Comparison of ENCODE assay signal across 22 cellular contexts in genomic region chr1:59243978-59244377, GRCh38. TPM values are rescaled to one million over a fixed set of nuclear protein-coding genes. Genes with fewer than 3 reads are reported as not detected.
DNase-seq lines count a peak whose midpoint lies in the region; ATAC-seq, FAIRE-seq and TF ChIP-seq lines count a peak whose summit lies in the region.
"Had no signal": no experiment of that assay in that cellular context is flagged by ENCODE, and none has a peak within 500 bp of the region (broad histone marks: within the 10 kb centered on the region; RNA-seq: fewer than 3 reads in every experiment).

No MANE protein-coding gene starts in this region.

- H3K4me1 ChIP-seq in HepG2 (ENCODE audit: insufficient read depth, low read length) (0 out of 2 replicates have a peak, but pooled peaks cover 5% of the 10 kb centered on the region), right lobe of liver (no peaks in the 10 kb centered on the region), uterus (no peaks in the 10 kb centered on the region)
- H3K4me1 ChIP-seq: A549; BLaER1 treated with 17β-estradiol and CSF1 and Interleukin-3, amounts not matched to agents 10 nM and 100 nM; Caco-2 had no signal

- no peak overlapping the region for H2AFZ ChIP-seq in HepG2 (ENCODE audit: low read length)

- ATAC-seq in HepG2 (no peak), right lobe of liver (no peak), GM21717 (IDR thresholded peaks at IDR 0.05; ENCODE audit: unreplicated experiment) (no peak)
- ATAC-seq: A549; CD8-positive, alpha-beta T cell had no signal

- H3K4me3 Mint-ChIP-seq in nephron, result no peak overlapping the region
- H3K4me3 Mint-ChIP-seq: B cell; CD4-positive, alpha-beta T cell; CD8-positive, alpha-beta T cell had no signal

- no peaks in the 10 kb centered on the region for H3K36me3 Mint-ChIP-seq in nephron (ENCODE audit: low read depth)
- H3K36me3 Mint-ChIP-seq: CD8-positive, alpha-beta T cell had no signal

- CTCF ChIA-PET in HepG2 (lab: Yijun Ruan, JAX; ENCODE audit: low intra/inter-chr PET ratio, low total read pairs), result no interaction called here

- no peak for TF ChIP-seq RAD21 in HepG2 (CRISPR knock-in tag; IDR thresholded peaks at IDR 0.05)

- TF ChIP-seq EP300 in HepG2 (IDR thresholded peaks at IDR 0.05; ENCODE audit: low read depth in 2 of 2, low read length in 2 of 2) (no peak), HepG2 (CRISPR knock-in tag; IDR thresholded peaks at IDR 0.05; ENCODE audit: borderline replicate concordance) (no peak)

- no peak for TF ChIP-seq CTCF in HepG2 (CRISPR knock-in tag; IDR thresholded peaks at IDR 0.05)
- TF ChIP-seq CTCF in right lobe of liver (IDR thresholded peaks at IDR 0.05), result no peak
- no peak for TF ChIP-seq CTCF in nephron (IDR thresholded peaks at IDR 0.05; ENCODE audit: unreplicated experiment in 3 of 3)
- TF ChIP-seq CTCF in uterus (IDR thresholded peaks at IDR 0.05), result no peak

- DNase-seq in HepG2 (ENCODE audit: low spot score) (no peak), right lobe of liver (no peak), uterus (no peak)
- DNase-seq in activated naive CD4-positive, alpha-beta T cell treated with Interleukin-2 at 50 U/mL for 16 hours, result no peak
- DNase-seq: AML-193; Caco-2; Calu3; CD4-positive, alpha-beta T cell; CD8-positive, alpha-beta T cell; DMS79 treated with DMSO at 0.1 percent for 48 hours; GF-D8 had no signal

- H3K4me2 ChIP-seq in HepG2 (ENCODE audit: low read depth, low read length), result no peak overlapping the region
- H3K4me2 ChIP-seq: A549; BLaER1 treated with 17β-estradiol and CSF1 and Interleukin-3, amounts not matched to agents 10 nM and 100 nM had no signal

- H3K9me3 ChIP-seq in HepG2 (ENCODE audit: low read length) (no peaks in the 10 kb centered on the region), right lobe of liver (no peaks in the 10 kb centered on the region), uterus (peaks cover 0 to 5% of the 10 kb centered on the region in 2 donors)
- H3K9me3 ChIP-seq: A549, Caco-2 had no signal

- H3K9ac ChIP-seq in HepG2 (ENCODE audit: insufficient read depth, low read depth, low read length), result no peak overlapping the region
- H3K9ac ChIP-seq: BLaER1 treated with 17β-estradiol and CSF1 and Interleukin-3, amounts not matched to agents 10 nM and 100 nM had no signal

- H3K27ac Mint-ChIP-seq in nephron, result peak overlapping the region in 2 of 3 experiments; percentile 19 to 29
- H3K27ac Mint-ChIP-seq: B cell; CD4-positive, alpha-beta T cell; CD8-positive, alpha-beta T cell had no signal

- H3K9me3 Mint-ChIP-seq in nephron, result peaks cover 19% of the 10 kb centered on the region

- H3K4me3 ChIP-seq in HepG2 (replicated peaks in 1 of 3; ENCODE audit: insufficient read depth in 1 of 3, low read depth in 2 of 3, low read length in 3 of 3), result no peak overlapping the region
- H3K4me3 ChIP-seq in right lobe of liver, result no peak overlapping the region
- no peak overlapping the region for H3K4me3 ChIP-seq in uterus
- H3K4me3 ChIP-seq: A549; BLaER1 treated with 17β-estradiol and CSF1 and Interleukin-3, amounts not matched to agents 10 nM and 100 nM had no signal

- no peaks in the 10 kb centered on the region for H3K27me3 Mint-ChIP-seq in nephron (ENCODE audit: low read depth)
- H3K27me3 Mint-ChIP-seq: B cell had no signal

- H3K4me1 Mint-ChIP-seq in nephron, result peaks cover 16% of the 10 kb centered on the region
- H3K4me1 Mint-ChIP-seq: B cell had no signal

- no peak for TF ChIP-seq POLR2A in HepG2 (IDR thresholded peaks at IDR 0.05; ENCODE audit: insufficient read depth in 1 of 2, low read depth in 2 of 2, low read length in 2 of 2)
- no peak for TF ChIP-seq POLR2A in right lobe of liver (IDR thresholded peaks at IDR 0.05)
- no peak for TF ChIP-seq POLR2A in uterus (IDR thresholded peaks at IDR 0.05)

- H3K36me3 ChIP-seq in HepG2 (replicated peaks in 1 of 2; ENCODE audit: control insufficient read depth in 1 of 2, insufficient read depth in 2 of 2, low read length in 2 of 2), result no peaks in the 10 kb centered on the region
- no peaks in the 10 kb centered on the region for H3K36me3 ChIP-seq in right lobe of liver
- no peaks in the 10 kb centered on the region for H3K36me3 ChIP-seq in uterus
- H3K36me3 ChIP-seq: BLaER1 treated with 17β-estradiol and CSF1 and Interleukin-3, amounts not matched to agents 10 nM and 100 nM had no signal

- no TSS peak for BruUV-seq in HepG2 (replicated peaks; lab: Mats Ljungman, UMichigan)

- intact Hi-C loops in HepG2 (cut with micrococcal nuclease; ENCODE audit: unreplicated experiment), result no loop called here
- intact Hi-C loops in right lobe of liver (cut with DNase I), result no loop called here
- intact Hi-C loops in uterus (cut with DNase I; ENCODE audit: low total_unique reads), result no loop called here

- 0% methylated on average over 1 of the region's 1 CpG for WGBS in HepG2 (ENCODE audit: low lambda C conversion rate)
- 80% methylated on average over 1 of the region's 1 CpG for WGBS in right lobe of liver (ENCODE audit: insufficient coverage, low coverage, low lambda C conversion rate, missing lambda C conversion rate)

- POLR2A ChIA-PET in HepG2 (lab: Yijun Ruan, JAX), result no interaction called here

- H3K27me3 ChIP-seq in HepG2 (ENCODE audit: control insufficient read depth in 1 of 2, insufficient read depth in 2 of 2, low read length in 2 of 2) (no peaks in the 10 kb centered on the region), right lobe of liver (no peaks in the 10 kb centered on the region), uterus (no peaks in the 10 kb centered on the region)
- H3K27me3 ChIP-seq: BLaER1 treated with 17β-estradiol and CSF1 and Interleukin-3, amounts not matched to agents 10 nM and 100 nM had no signal

- in situ Hi-C loops in HepG2 (cut with HindIII; ENCODE audit: extremely low pct_ligation_motif_present, low pct_unique_long_range_greater_than_20kb), result no loop called here

- H4K20me1 ChIP-seq in HepG2 (ENCODE audit: insufficient read depth, low read length), result no peaks in the 10 kb centered on the region
- H4K20me1 ChIP-seq: BLaER1 treated with 17β-estradiol and CSF1 and Interleukin-3, amounts not matched to agents 10 nM and 100 nM had no signal

- H3K27ac ChIP-seq in HepG2 (ENCODE audit: extremely low read length, insufficient read depth, low read length) (no peak overlapping the region), right lobe of liver (no peak overlapping the region), uterus (peak overlapping the region; percentile 17 to 80)
- H3K27ac ChIP-seq: 22Rv1; A549; BLaER1 treated with 17β-estradiol and CSF1 and Interleukin-3, amounts not matched to agents 10 nM and 100 nM; C4-2B had no signal

- H3K79me2 ChIP-seq in HepG2 (ENCODE audit: insufficient read depth, low read length), result no peaks in the 10 kb centered on the region

- no peak for FAIRE-seq in HepG2 (lab: Jason Lieb, UNC)
- FAIRE-seq: A549, D721Med, G401.6, GM12891, GM19239 had no signal

TF ChIP-seq in HepG2, 621 proteins besides CTCF, POLR2A, EP300 and RAD21:
- no peak for TF ChIP-seq ZBTB4 (CRISPR knock-in tag; IDR thresholded peaks at IDR 0.05; ENCODE audit: borderline replicate concordance)
- TF ChIP-seq ZNF12 (CRISPR knock-in tag; IDR thresholded peaks at IDR 0.05), result peak; percentile 95
- no peak for TF ChIP-seq TRIM24 (CRISPR knock-in tag; IDR thresholded peaks at IDR 0.05)

RNA-seq across cellular contexts. Expression of gene FGGY, which starts 52.9 kb away (rescaled TPM):
- total RNA-seq in HepG2 (2016; rRNA removed; fragmentation: Illumina TruSeq; extraction: Trizol) (15.7 and 20.0 TPM in 2 replicates), right lobe of liver (10 to 100 TPM; 45.5 to 84.2 (median 58.7) TPM), uterus (100 to 1,000 TPM in 1 of 4 donors, 10 to 100 TPM in 3; 20.6 to 138 (median 32.8) TPM)
- 59.4 and 62.1 TPM in 2 replicates for total RNA-seq in HepG2 (2016; cell fraction: cytosol; rRNA removed; fragmentation: Illumina TruSeq; extraction: Trizol; ENCODE audit: low read depth)
- total RNA-seq in HepG2 (2016; cell fraction: insoluble cytoplasmic fraction; rRNA removed; fragmentation: Illumina TruSeq; extraction: Trizol), result 16.5 and 19.6 TPM in 2 replicates
- total RNA-seq in HepG2 (2016; cell fraction: membrane; rRNA removed; fragmentation: Illumina TruSeq; extraction: Trizol), result 19.5 and 21.4 TPM in 2 replicates
- 16.9 and 19.5 TPM in 2 replicates for total RNA-seq in HepG2 (2016; cell fraction: nucleus; rRNA removed; fragmentation: Illumina TruSeq; extraction: Trizol)
- polyA plus RNA-seq in HepG2 (2011; rRNA removed), result 25.6 and 27.5 TPM in 2 replicates
- 26.7 and 28.9 TPM in 2 replicates for polyA plus RNA-seq in HepG2 (2011; cell fraction: cytosol; rRNA removed)
- polyA plus RNA-seq in HepG2 (2011; cell fraction: nucleus; rRNA removed), result 13.2 and 13.8 TPM in 2 replicates
- 19.3 and 23.4 TPM in 2 replicates for polyA plus RNA-seq in HepG2 (2012)
- 6.2 and 8.4 TPM in 2 replicates for polyA plus RNA-seq in HepG2 (2016; cell fraction: cytosol; fragmentation: Illumina TruSeq; extraction: Trizol; ENCODE audit: low read depth)
- polyA plus RNA-seq in HepG2 (2016; cell fraction: insoluble cytoplasmic fraction; fragmentation: Illumina TruSeq; extraction: Trizol; ENCODE audit: low read depth), result 13.0 and 14.8 TPM in 2 replicates
- polyA plus RNA-seq in HepG2 (2016; cell fraction: membrane; fragmentation: Illumina TruSeq; extraction: Trizol; ENCODE audit: low read depth), result 9.0 and 11.2 TPM in 2 replicates
- polyA plus RNA-seq in HepG2 (2016; cell fraction: nucleus; fragmentation: Illumina TruSeq; extraction: Trizol; ENCODE audit: insufficient read depth, low read depth), result 7.0 and 8.3 TPM in 2 replicates
- 11.3 and 53.1 TPM in 2 replicates for polyA minus RNA-seq in HepG2 (2011; rRNA and poly(A)+ RNA removed; ENCODE audit: low replicate concordance)
- 9.6 and 14.5 TPM in 2 replicates for polyA minus RNA-seq in HepG2 (2011; cell fraction: cytosol; rRNA and poly(A)+ RNA removed)
- polyA minus RNA-seq in HepG2 (2011; cell fraction: nucleus; rRNA and poly(A)+ RNA removed), result 62.8 and 75.2 TPM in 2 replicates

Comparison
In these comparisons a context has a peak if more than half of its experiments do, and no peak if none do; other contexts are left out.
1. H3K27ac ChIP-seq: peak in uterus (2 of 2); none in HepG2 (single experiment) and right lobe of liver (0 of 3).